7 cellular contexts compared by ENCODE assay signal in genomic region chr19:49443366-49444099, GRCh38. TPM values are rescaled to one million over a fixed set of nuclear protein-coding genes. Genes with fewer than 3 reads are reported as not detected.
A peak's percentile ranks its signal among the peaks of the same experiment; 100 is the strongest.
DNase-seq lines count a peak whose midpoint lies in the region; ATAC-seq, FAIRE-seq and TF ChIP-seq lines count a peak whose summit lies in the region.

No MANE protein-coding gene starts in this region.

- H3K4me3 ChIP-seq in astrocyte of the cerebellum (ENCODE audit: low read depth, low read length) (peak overlapping the region; percentile 57), hepatocyte (peak overlapping the region; percentile 60)

- peak overlapping the region; percentile 95 for H2AFZ ChIP-seq in hepatocyte

- H3K79me2 ChIP-seq in hepatocyte = no peaks in the 10 kb centered on the region

- ATAC-seq in HG03039 (IDR thresholded peaks at IDR 0.05; ENCODE audit: unreplicated experiment) = peak; percentile 63

- peak; percentile 98 for FAIRE-seq in GM18507 (lab: Jason Lieb, UNC)

- TF ChIP-seq CTCF in astrocyte of the cerebellum (IDR thresholded peaks at IDR 0.05; ENCODE audit: low read depth, low read length, missing control alignments) = peak; percentile 74
- peak; percentile 81 for TF ChIP-seq CTCF in hepatocyte (IDR thresholded peaks at IDR 0.05; ENCODE audit: poor library complexity)

- DNase-seq in GM18507 (ENCODE audit: extremely low spot score, insufficient read length, low read depth) (peak; percentile 87), NCI-H2029 (lab: John Stamatoyannopoulos, UW) (peak; percentile 95), T-helper 9 cell (peak; percentile 93), astrocyte of the cerebellum (ENCODE audit: low read depth) (peak; percentile 91), hepatocyte (ENCODE audit: low spot score) (peak; percentile 98), retina (peak; percentile 100)

- H3K9me2 ChIP-seq in hepatocyte (replicated peaks; ENCODE audit: insufficient read depth) = no peaks in the 10 kb centered on the region

- no peaks in the 10 kb centered on the region for H4K20me1 ChIP-seq in hepatocyte (ENCODE audit: insufficient read depth, poor library complexity, severe bottlenecking)

- peak overlapping the region; percentile 95 for H3K4me2 ChIP-seq in hepatocyte

- peaks cover 3% of the 10 kb centered on the region for H3K4me1 ChIP-seq in hepatocyte (ENCODE audit: insufficient read depth)

- H3K27me3 ChIP-seq in hepatocyte = peaks cover 37% of the 10 kb centered on the region

- H3K36me3 ChIP-seq in hepatocyte (replicated peaks; ENCODE audit: insufficient read depth, low read depth) = no peaks in the 10 kb centered on the region

- H3K27ac ChIP-seq in hepatocyte = peak overlapping the region; percentile 70

- in situ Hi-C loops in astrocyte of the cerebellum (cut with HindIII; ENCODE audit: low sequenced_read_pairs) = no loop called here

- 1% methylated on average over 45 of the region's 47 CpGs for WGBS in hepatocyte (ENCODE audit: low lambda C conversion rate, missing lambda C conversion rate)

- no peaks in the 10 kb centered on the region for H3K9me3 ChIP-seq in hepatocyte (ENCODE audit: low read depth)

RNA-seq across cellular contexts. Expression of gene SLC17A7, which starts 2.2 kb away (rescaled TPM):
- total RNA-seq in hepatocyte = 0.13 TPM in 1 of 2 replicates, not detected in the other
- 0.51 TPM in 1 of 2 replicates, not detected in the other for polyA plus RNA-seq in hepatocyte

RNA-seq across cellular contexts. Expression of gene PIH1D1, which starts 8.1 kb away (rescaled TPM):
- total RNA-seq in hepatocyte = 72.1 and 73.2 TPM in 2 replicates
- polyA plus RNA-seq in hepatocyte = 79.8 and 98.9 TPM in 2 replicates

RNA-seq across cellular contexts. Expression of gene ALDH16A1, which starts 9.5 kb away (rescaled TPM):
- 29.9 and 32.4 TPM in 2 replicates for total RNA-seq in hepatocyte
- polyA plus RNA-seq in hepatocyte = 36.5 and 38.7 TPM in 2 replicates

RNA-seq across cellular contexts. Expression of gene GFY, which starts 18.3 kb away (rescaled TPM):
- total RNA-seq in hepatocyte = not detected in 2 replicates
- polyA plus RNA-seq in hepatocyte = not detected in 2 replicates

RNA-seq across cellular contexts. Expression of gene PTH2, which starts 20.3 kb away (rescaled TPM):
- total RNA-seq in hepatocyte = not detected in 2 replicates
- polyA plus RNA-seq in hepatocyte = not detected in 2 replicates

Comparison
In these comparisons a context has a peak if more than half of its experiments do, and no peak if none do; other contexts are left out.
1. Peak in every context shown above with its lines: DNase-seq, ATAC-seq, H3K4me3 ChIP-seq and H3K27ac ChIP-seq.